In genomic region chr14:62347658-62348057, GRCh38 we compare ENCODE assay signal across 19 cellular contexts.
A peak's percentile ranks its signal among the peaks of the same experiment; 100 is the strongest.
DNase-seq lines count a peak whose midpoint lies in the region; ATAC-seq, FAIRE-seq and TF ChIP-seq lines count a peak whose summit lies in the region.
"Had no signal": no experiment of that assay in that cellular context is flagged by ENCODE, and none has a peak within 500 bp of the region (broad histone marks: within the 10 kb centered on the region; RNA-seq: fewer than 3 reads in every experiment).

No MANE protein-coding gene starts in this region.

- no peak overlapping the region for H3K4me2 ChIP-seq in A549
- H3K4me2 ChIP-seq: BLaER1, GM23338 had no signal

- no peaks in the 10 kb centered on the region for H3K4me1 ChIP-seq in A549
- H3K4me1 ChIP-seq: BLaER1, Caco-2 had no signal

- POLR2A ChIA-PET in A549 (lab: Yijun Ruan, JAX), result no interaction called here

- H3K9me3 ChIP-seq in A549, result peaks cover 4% of the 10 kb centered on the region; the same call in 1 of the 3 replicates
- H3K9me3 ChIP-seq: BLaER1 had no signal

- no peak for TF ChIP-seq EP300 in A549 (IDR thresholded peaks at IDR 0.05)

- CTCF ChIA-PET in A549 (lab: Yijun Ruan, JAX), result no interaction called here

- no peak for TF ChIP-seq RAD21 in A549 (conservative IDR thresholded peaks at IDR 0.05 in 1 of 2, IDR thresholded peaks at IDR 0.05 in 1 of 2)

- ATAC-seq in A549, result no peak
- ATAC-seq: CD8-positive, alpha-beta T cell; GM23338; HCT116 had no signal

- no peak overlapping the region for H3K4me3 ChIP-seq in A549
- H3K4me3 ChIP-seq: BLaER1, GM23338 had no signal

- no peak for TF ChIP-seq CTCF in A549 (IDR thresholded peaks at IDR 0.05)

- no peak overlapping the region for H3K27ac ChIP-seq in A549
- H3K27ac ChIP-seq: BLaER1, C4-2B had no signal

- FAIRE-seq in A549 (lab: Jason Lieb, UNC) (no peak), HTR-8/SVneo (lab: Jason Lieb, UNC) (peak; percentile 99), urothelium cell line (lab: Jason Lieb, UNC) (peak; percentile 81)
- FAIRE-seq: G401.6, GM12892, GM19239 had no signal

- DNase-seq in A549 (ENCODE audit: low read depth in 1 of 2, low spot score in 1 of 2), result no peak
- DNase-seq in HTR-8/SVneo (ENCODE audit: insufficient read length, low spot score), result no peak
- peak; percentile 24 for DNase-seq in NCI-H526 treated with DMSO at 0.1 percent for 48 hours (lab: John Stamatoyannopoulos, UW)
- DNase-seq in urothelium cell line (ENCODE audit: low spot score), result no peak
- DNase-seq in islet precursor cell, result no peak
- no peak for DNase-seq in midbrain (lab: John Stamatoyannopoulos, UW)
- DNase-seq: Caco-2; CD4-positive, CD25-positive, alpha-beta regulatory T cell; CD8-positive, alpha-beta T cell; DMS153; DND-41; H9 had no signal

- TF ChIP-seq POLR2A in A549 (IDR thresholded peaks at IDR 0.05; ENCODE audit: low read length), result no peak

- WGBS in A549 (ENCODE audit: missing lambda C conversion rate), result 26% methylated on average over 4 of the region's 4 CpGs

TF ChIP-seq in A549, 52 proteins besides CTCF, POLR2A, EP300 and RAD21:
- TF ChIP-seq MAFK (IDR thresholded peaks at IDR 0.05; ENCODE audit: partially characterized antibody), result peak; percentile 20
- no peak for TF ChIP-seq HOXB5 (CRISPR knock-in tag; IDR thresholded peaks at IDR 0.05)
